In the genomic region with DNA sequence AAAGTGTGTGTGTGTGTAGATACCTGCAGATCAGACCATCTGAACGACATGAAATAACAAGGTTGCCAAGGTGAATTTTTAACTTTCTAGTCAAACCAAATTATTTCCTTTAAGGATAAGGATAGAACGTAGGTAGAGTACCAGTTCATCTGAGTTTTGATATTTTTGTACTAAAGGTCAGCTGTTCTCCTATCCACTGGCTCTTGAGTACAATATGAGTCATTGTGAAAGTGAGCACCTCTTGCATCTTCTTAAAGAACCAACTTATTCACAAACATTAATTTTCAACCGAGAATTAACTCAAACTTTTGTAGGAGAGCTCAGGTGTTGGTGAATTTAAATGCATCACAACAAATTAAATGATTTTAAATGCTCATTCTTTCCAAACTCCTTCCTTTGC, we compare ENCODE assay signal across 28 cellular contexts.
DNase-seq lines count a peak whose midpoint lies in the region; ATAC-seq and TF ChIP-seq lines count a peak whose summit lies in the region.
"Had no signal": no experiment of that assay in that cellular context is flagged by ENCODE, and none has a peak within 500 bp of the region (broad histone marks: within the 10 kb centered on the region; RNA-seq: fewer than 3 reads in every experiment).

No MANE protein-coding gene starts in this region.

- H3K9me3 Mint-ChIP-seq in endodermal cell, result no peaks in the 10 kb centered on the region
- H3K9me3 Mint-ChIP-seq: activated CD4-positive, alpha-beta memory T cell treated with anti-CD3 and anti-CD28 coated beads for 36 hours; activated naive CD8-positive, alpha-beta T cell treated with anti-CD3 and anti-CD28 coated beads, Interleukin-2, amount 10 ng/mL, durations not matched to agents 7 days and 5 days; activated T-helper 2 cell treated with anti-CD3 and anti-CD28 coated beads, Interferon-gamma antibody, Interleukin-2, Interleukin-4, amounts not matched to agents 10 μg/mL and 5 μg/mL and 100 μg/mL, durations not matched to agents 14 hours and 24 hours and 36 hours; GM23338; memory B cell had no signal

- H3K27ac ChIP-seq in esophagus squamous epithelium, result no peak overlapping the region
- no peak overlapping the region for H3K27ac ChIP-seq in endodermal cell (ENCODE audit: low read depth, low read length)
- H3K27ac ChIP-seq: 22Rv1, dorsolateral prefrontal cortex, heart left ventricle, Peyer's patch, prostate gland, transverse colon had no signal

- DNase-seq in GM12865 (ENCODE audit: low read depth), result peak; percentile 2
- DNase-seq in esophagus squamous epithelium (lab: John Stamatoyannopoulos, UW), result no peak
- no peak for DNase-seq in endodermal cell
- DNase-seq in NCI-H2196 treated with DMSO at 0.1 percent for 48 hours (lab: John Stamatoyannopoulos, UW; ENCODE audit: unreplicated experiment), result no peak
- no peak for DNase-seq in NCI-H446 treated with DMSO at 0.1 percent for 48 hours (lab: John Stamatoyannopoulos, UW)
- DNase-seq: activated CD4-positive, alpha-beta memory T cell treated with anti-CD3 and anti-CD28 coated beads for 36 hours; activated CD4-positive, CD25-positive, alpha-beta regulatory T cell; activated naive CD8-positive, alpha-beta T cell treated with anti-CD3 and anti-CD28 coated beads, Interleukin-2, amount 10 ng/mL, durations not matched to agents 7 days and 5 days; CD4-positive, CD25-positive, alpha-beta regulatory T cell; dorsolateral prefrontal cortex; heart left ventricle; left cardiac atrium; MG63; NCI-H1436 treated with DMSO at 0.1 percent for 48 hours; NCI-H524; Peyer's patch; SIG-M5; stimulated activated CD8-positive, alpha-beta memory T cell treated with anti-CD3 and anti-CD28 coated beads, Interleukin-4, amount 100 ng/mL, for 48 hours; SW 1271; transverse colon had no signal

- intact Hi-C loops in esophagus squamous epithelium (cut with DNase I), result no loop called here

- H3K4me1 ChIP-seq in esophagus squamous epithelium (no peaks in the 10 kb centered on the region), endodermal cell (ENCODE audit: control insufficient read depth, insufficient read depth, low read length) (no peaks in the 10 kb centered on the region)
- H3K4me1 ChIP-seq: heart left ventricle, Peyer's patch, prostate gland, transverse colon had no signal

- TF ChIP-seq CTCF in GM12865 (IDR thresholded peaks at IDR 0.05; ENCODE audit: insufficient read depth, low read depth, low read length, missing control alignments) (no peak), esophagus squamous epithelium (IDR thresholded peaks at IDR 0.05) (no peak), endodermal cell (conservative IDR thresholded peaks at IDR 0.05) (no peak)

- no peaks in the 10 kb centered on the region for H3K36me3 Mint-ChIP-seq in endodermal cell (ENCODE audit: low read depth)
- H3K36me3 Mint-ChIP-seq: activated CD4-positive, alpha-beta memory T cell treated with anti-CD3 and anti-CD28 coated beads for 36 hours; activated naive CD8-positive, alpha-beta T cell treated with anti-CD3 and anti-CD28 coated beads, Interleukin-2, amount 10 ng/mL, durations not matched to agents 7 days and 5 days; CD4-positive, CD25-positive, alpha-beta regulatory T cell; memory B cell had no signal

- WGBS in esophagus squamous epithelium, 2 donors, result 46% methylated on average over 3 of the region's 3 CpGs
- WGBS in endodermal cell (ENCODE audit: insufficient coverage in 1 of 2, insufficient read length in 1 of 2), 2 experiments, result 73 to 85% methylated on average over 2 to 3 of the region's 3 CpGs

- H3K4me3 ChIP-seq in GM12865 (ENCODE audit: low read depth, low read length) (no peak overlapping the region), esophagus squamous epithelium (no peak overlapping the region), endodermal cell (ENCODE audit: low read length) (no peak overlapping the region)
- H3K4me3 ChIP-seq: dorsolateral prefrontal cortex, GM23338, heart left ventricle, MG63, Peyer's patch, prostate gland, transverse colon had no signal

- no peak for TF ChIP-seq POLR2A in esophagus squamous epithelium (IDR thresholded peaks at IDR 0.05)

- H3K9me3 ChIP-seq in esophagus squamous epithelium, result no peaks in the 10 kb centered on the region
- H3K9me3 ChIP-seq in endodermal cell (ENCODE audit: control insufficient read depth, low read length), result no peaks in the 10 kb centered on the region
- H3K9me3 ChIP-seq: heart left ventricle, MG63, Peyer's patch, prostate gland, transverse colon had no signal

- H3K9ac ChIP-seq in endodermal cell (ENCODE audit: extremely low read depth, low read length, poor library complexity, severe bottlenecking), result no peak overlapping the region

- H3K4me1 Mint-ChIP-seq in endodermal cell, result no peaks in the 10 kb centered on the region
- H3K4me1 Mint-ChIP-seq: activated naive CD8-positive, alpha-beta T cell treated with anti-CD3 and anti-CD28 coated beads, Interleukin-2, amount 10 ng/mL, durations not matched to agents 7 days and 5 days; CD4-positive, CD25-positive, alpha-beta regulatory T cell; memory B cell had no signal

- no peaks in the 10 kb centered on the region for H3K27me3 Mint-ChIP-seq in endodermal cell (ENCODE audit: insufficient read depth)
- H3K27me3 Mint-ChIP-seq: CD4-positive, CD25-positive, alpha-beta regulatory T cell had no signal

- no peak overlapping the region for H3K4me3 Mint-ChIP-seq in endodermal cell
- H3K4me3 Mint-ChIP-seq: activated CD4-positive, alpha-beta memory T cell treated with anti-CD3 and anti-CD28 coated beads for 36 hours; activated naive CD8-positive, alpha-beta T cell treated with anti-CD3 and anti-CD28 coated beads, Interleukin-2, amount 10 ng/mL, durations not matched to agents 7 days and 5 days; CD4-positive, CD25-positive, alpha-beta regulatory T cell; GM23338; memory B cell had no signal

- ATAC-seq in GM19035 (IDR thresholded peaks at IDR 0.05; ENCODE audit: unreplicated experiment) (peak; percentile 71), HG02798 (IDR thresholded peaks at IDR 0.05; ENCODE audit: poor library complexity, unreplicated experiment) (peak; percentile 49), HG03378 (IDR thresholded peaks at IDR 0.05; ENCODE audit: unreplicated experiment) (peak; percentile 60)
- ATAC-seq: GM23338, heart left ventricle, left cardiac atrium had no signal

- H3K36me3 ChIP-seq in esophagus squamous epithelium (no peaks in the 10 kb centered on the region), endodermal cell (ENCODE audit: control insufficient read depth, insufficient read depth, low read length) (no peaks in the 10 kb centered on the region)
- H3K36me3 ChIP-seq: heart left ventricle, MG63, Peyer's patch, prostate gland, transverse colon had no signal

- H3K27me3 ChIP-seq in esophagus squamous epithelium, result no peaks in the 10 kb centered on the region
- no peaks in the 10 kb centered on the region for H3K27me3 ChIP-seq in endodermal cell (ENCODE audit: control insufficient read depth, insufficient read depth, low read length, poor library complexity, severe bottlenecking)
- H3K27me3 ChIP-seq: dorsolateral prefrontal cortex, heart left ventricle, MG63, Peyer's patch, transverse colon had no signal

- H3K27ac Mint-ChIP-seq in endodermal cell, result no peak overlapping the region
- H3K27ac Mint-ChIP-seq: activated CD4-positive, alpha-beta memory T cell treated with anti-CD3 and anti-CD28 coated beads for 36 hours; activated naive CD8-positive, alpha-beta T cell treated with anti-CD3 and anti-CD28 coated beads, Interleukin-2, amount 10 ng/mL, durations not matched to agents 7 days and 5 days; activated T-helper 2 cell treated with anti-CD3 and anti-CD28 coated beads, Interferon-gamma antibody, Interleukin-2, Interleukin-4, amounts not matched to agents 10 μg/mL and 5 μg/mL and 100 μg/mL, durations not matched to agents 14 hours and 24 hours and 36 hours; CD4-positive, CD25-positive, alpha-beta regulatory T cell; GM23338; memory B cell had no signal
